Comparison of ENCODE assay signal across 2 cellular contexts in the genomic region with DNA sequence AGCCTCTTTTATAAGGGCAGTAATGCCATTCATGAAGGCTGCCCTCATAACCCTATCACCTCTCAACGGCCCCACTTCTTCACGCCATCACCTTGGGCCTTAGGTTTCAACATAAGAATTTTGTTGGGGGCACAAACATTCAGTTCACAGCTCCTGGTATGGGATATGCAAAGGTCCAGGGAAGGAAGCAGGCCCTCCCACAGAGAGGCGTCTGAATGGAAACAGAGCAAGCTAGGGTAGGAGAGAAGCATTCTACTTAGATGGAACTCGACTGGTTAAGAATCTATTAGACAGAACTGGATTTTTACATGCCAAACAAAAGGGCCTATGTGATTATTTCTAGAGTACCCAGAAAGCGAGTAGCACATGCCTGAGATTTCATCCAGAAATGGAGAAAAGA.
TF ChIP-seq lines count a peak whose summit lies in the region.

No MANE protein-coding gene starts in this region.

TF ChIP-seq in GM23338, 12 proteins besides CTCF, POLR2A, EP300 and RAD21 (continued from another document):
- TF ChIP-seq, protein P1, sequence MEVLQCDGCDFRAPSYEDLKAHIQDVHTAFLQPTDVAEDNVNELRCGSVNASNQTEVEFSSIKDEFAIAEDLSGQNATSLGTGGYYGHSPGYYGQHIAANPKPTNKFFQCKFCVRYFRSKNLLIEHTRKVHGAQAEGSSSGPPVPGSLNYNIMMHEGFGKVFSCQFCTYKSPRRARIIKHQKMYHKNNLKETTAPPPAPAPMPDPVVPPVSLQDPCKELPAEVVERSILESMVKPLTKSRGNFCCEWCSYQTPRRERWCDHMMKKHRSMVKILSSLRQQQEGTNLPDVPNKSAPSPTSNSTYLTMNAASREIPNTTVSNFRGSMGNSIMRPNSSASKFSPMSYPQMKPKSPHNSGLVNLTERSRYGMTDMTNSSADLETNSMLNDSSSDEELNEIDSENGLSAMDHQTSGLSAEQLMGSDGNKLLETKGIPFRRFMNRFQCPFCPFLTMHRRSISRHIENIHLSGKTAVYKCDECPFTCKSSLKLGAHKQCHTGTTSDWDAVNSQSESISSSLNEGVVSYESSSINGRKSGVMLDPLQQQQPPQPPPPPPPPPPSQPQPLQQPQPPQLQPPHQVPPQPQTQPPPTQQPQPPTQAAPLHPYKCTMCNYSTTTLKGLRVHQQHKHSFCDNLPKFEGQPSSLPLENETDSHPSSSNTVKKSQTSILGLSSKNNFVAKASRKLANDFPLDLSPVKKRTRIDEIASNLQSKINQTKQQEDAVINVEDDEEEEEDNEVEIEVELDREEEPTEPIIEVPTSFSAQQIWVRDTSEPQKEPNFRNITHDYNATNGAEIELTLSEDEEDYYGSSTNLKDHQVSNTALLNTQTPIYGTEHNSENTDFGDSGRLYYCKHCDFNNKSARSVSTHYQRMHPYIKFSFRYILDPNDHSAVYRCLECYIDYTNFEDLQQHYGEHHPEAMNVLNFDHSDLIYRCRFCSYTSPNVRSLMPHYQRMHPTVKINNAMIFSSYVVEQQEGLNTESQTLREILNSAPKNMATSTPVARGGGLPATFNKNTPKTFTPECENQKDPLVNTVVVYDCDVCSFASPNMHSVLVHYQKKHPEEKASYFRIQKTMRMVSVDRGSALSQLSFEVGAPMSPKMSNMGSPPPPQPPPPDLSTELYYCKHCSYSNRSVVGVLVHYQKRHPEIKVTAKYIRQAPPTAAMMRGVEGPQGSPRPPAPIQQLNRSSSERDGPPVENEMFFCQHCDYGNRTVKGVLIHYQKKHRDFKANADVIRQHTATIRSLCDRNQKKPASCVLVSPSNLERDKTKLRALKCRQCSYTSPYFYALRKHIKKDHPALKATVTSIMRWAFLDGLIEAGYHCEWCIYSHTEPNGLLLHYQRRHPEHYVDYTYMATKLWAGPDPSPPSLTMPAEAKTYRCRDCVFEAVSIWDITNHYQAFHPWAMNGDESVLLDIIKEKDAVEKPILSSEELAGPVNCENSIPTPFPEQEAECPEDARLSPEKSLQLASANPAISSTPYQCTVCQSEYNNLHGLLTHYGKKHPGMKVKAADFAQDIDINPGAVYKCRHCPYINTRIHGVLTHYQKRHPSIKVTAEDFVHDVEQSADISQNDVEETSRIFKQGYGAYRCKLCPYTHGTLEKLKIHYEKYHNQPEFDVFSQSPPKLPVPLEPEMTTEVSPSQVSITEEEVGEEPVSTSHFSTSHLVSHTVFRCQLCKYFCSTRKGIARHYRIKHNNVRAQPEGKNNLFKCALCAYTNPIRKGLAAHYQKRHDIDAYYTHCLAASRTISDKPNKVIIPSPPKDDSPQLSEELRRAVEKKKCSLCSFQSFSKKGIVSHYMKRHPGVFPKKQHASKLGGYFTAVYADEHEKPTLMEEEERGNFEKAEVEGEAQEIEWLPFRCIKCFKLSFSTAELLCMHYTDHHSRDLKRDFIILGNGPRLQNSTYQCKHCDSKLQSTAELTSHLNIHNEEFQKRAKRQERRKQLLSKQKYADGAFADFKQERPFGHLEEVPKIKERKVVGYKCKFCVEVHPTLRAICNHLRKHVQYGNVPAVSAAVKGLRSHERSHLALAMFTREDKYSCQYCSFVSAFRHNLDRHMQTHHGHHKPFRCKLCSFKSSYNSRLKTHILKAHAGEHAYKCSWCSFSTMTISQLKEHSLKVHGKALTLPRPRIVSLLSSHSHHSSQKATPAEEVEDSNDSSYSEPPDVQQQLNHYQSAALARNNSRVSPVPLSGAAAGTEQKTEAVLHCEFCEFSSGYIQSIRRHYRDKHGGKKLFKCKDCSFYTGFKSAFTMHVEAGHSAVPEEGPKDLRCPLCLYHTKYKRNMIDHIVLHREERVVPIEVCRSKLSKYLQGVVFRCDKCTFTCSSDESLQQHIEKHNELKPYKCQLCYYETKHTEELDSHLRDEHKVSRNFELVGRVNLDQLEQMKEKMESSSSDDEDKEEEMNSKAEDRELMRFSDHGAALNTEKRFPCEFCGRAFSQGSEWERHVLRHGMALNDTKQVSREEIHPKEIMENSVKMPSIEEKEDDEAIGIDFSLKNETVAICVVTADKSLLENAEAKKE (CRISPR knock-in tag; IDR thresholded peaks at IDR 0.05), result no peak
- TF ChIP-seq CREB1 (CRISPR knock-in tag; IDR thresholded peaks at IDR 0.05; ENCODE audit: low read depth), result no peak
- TF ChIP-seq STAT1 (IDR thresholded peaks at IDR 0.05; ENCODE audit: unreplicated experiment), result no peak
- TF ChIP-seq ZNF331 (CRISPR knock-in tag; IDR thresholded peaks at IDR 0.05; ENCODE audit: low read depth), result no peak
- no peak for TF ChIP-seq EZH2phosphoT487 (IDR thresholded peaks at IDR 0.05; ENCODE audit: unreplicated experiment)
- TF ChIP-seq NANOG (IDR thresholded peaks at IDR 0.05; ENCODE audit: borderline replicate concordance), result no peak
- TF ChIP-seq, protein P2, sequence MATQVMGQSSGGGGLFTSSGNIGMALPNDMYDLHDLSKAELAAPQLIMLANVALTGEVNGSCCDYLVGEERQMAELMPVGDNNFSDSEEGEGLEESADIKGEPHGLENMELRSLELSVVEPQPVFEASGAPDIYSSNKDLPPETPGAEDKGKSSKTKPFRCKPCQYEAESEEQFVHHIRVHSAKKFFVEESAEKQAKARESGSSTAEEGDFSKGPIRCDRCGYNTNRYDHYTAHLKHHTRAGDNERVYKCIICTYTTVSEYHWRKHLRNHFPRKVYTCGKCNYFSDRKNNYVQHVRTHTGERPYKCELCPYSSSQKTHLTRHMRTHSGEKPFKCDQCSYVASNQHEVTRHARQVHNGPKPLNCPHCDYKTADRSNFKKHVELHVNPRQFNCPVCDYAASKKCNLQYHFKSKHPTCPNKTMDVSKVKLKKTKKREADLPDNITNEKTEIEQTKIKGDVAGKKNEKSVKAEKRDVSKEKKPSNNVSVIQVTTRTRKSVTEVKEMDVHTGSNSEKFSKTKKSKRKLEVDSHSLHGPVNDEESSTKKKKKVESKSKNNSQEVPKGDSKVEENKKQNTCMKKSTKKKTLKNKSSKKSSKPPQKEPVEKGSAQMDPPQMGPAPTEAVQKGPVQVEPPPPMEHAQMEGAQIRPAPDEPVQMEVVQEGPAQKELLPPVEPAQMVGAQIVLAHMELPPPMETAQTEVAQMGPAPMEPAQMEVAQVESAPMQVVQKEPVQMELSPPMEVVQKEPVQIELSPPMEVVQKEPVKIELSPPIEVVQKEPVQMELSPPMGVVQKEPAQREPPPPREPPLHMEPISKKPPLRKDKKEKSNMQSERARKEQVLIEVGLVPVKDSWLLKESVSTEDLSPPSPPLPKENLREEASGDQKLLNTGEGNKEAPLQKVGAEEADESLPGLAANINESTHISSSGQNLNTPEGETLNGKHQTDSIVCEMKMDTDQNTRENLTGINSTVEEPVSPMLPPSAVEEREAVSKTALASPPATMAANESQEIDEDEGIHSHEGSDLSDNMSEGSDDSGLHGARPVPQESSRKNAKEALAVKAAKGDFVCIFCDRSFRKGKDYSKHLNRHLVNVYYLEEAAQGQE (IDR thresholded peaks at IDR 0.05; ENCODE audit: unreplicated experiment), result no peak
- TF ChIP-seq ZNF114 (CRISPR knock-in tag; IDR thresholded peaks at IDR 0.05), result no peak
- no peak for TF ChIP-seq POLR2AphosphoS5 (IDR thresholded peaks at IDR 0.05; ENCODE audit: low read depth)

TF ChIP-seq in WTC11, 78 proteins besides CTCF, POLR2A, EP300 and RAD21 (continued from another document):
- TF ChIP-seq, protein P3, sequence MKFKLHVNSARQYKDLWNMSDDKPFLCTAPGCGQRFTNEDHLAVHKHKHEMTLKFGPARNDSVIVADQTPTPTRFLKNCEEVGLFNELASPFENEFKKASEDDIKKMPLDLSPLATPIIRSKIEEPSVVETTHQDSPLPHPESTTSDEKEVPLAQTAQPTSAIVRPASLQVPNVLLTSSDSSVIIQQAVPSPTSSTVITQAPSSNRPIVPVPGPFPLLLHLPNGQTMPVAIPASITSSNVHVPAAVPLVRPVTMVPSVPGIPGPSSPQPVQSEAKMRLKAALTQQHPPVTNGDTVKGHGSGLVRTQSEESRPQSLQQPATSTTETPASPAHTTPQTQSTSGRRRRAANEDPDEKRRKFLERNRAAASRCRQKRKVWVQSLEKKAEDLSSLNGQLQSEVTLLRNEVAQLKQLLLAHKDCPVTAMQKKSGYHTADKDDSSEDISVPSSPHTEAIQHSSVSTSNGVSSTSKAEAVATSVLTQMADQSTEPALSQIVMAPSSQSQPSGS (CRISPR knock-in tag; IDR thresholded peaks at IDR 0.05; ENCODE audit: borderline replicate concordance, low read depth), result no peak
- TF ChIP-seq NR1H2 (CRISPR knock-in tag; IDR thresholded peaks at IDR 0.05), result no peak
- no peak for TF ChIP-seq SMAD3 (CRISPR knock-in tag; IDR thresholded peaks at IDR 0.05; ENCODE audit: borderline replicate concordance)
- no peak for TF ChIP-seq EMX1 (CRISPR knock-in tag; IDR thresholded peaks at IDR 0.05)
- TF ChIP-seq, protein P4, sequence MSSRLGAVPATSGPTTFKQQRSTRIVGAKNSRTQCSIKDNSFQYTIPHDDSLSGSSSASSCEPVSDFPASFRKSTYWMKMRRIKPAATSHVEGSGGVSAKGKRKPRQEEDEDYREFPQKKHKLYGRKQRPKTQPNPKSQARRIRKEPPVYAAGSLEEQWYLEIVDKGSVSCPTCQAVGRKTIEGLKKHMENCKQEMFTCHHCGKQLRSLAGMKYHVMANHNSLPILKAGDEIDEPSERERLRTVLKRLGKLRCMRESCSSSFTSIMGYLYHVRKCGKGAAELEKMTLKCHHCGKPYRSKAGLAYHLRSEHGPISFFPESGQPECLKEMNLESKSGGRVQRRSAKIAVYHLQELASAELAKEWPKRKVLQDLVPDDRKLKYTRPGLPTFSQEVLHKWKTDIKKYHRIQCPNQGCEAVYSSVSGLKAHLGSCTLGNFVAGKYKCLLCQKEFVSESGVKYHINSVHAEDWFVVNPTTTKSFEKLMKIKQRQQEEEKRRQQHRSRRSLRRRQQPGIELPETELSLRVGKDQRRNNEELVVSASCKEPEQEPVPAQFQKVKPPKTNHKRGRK (CRISPR knock-in tag; IDR thresholded peaks at IDR 0.05; ENCODE audit: borderline replicate concordance), result no peak
- TF ChIP-seq ZNF423 (CRISPR knock-in tag; IDR thresholded peaks at IDR 0.05), result no peak
- no peak for TF ChIP-seq GTF2I (CRISPR knock-in tag; conservative IDR thresholded peaks at IDR 0.05)
- TF ChIP-seq TP53 (CRISPR knock-in tag; IDR thresholded peaks at IDR 0.05), result no peak
- no peak for TF ChIP-seq PRRX2 (CRISPR knock-in tag; IDR thresholded peaks at IDR 0.05)
- TF ChIP-seq, protein P5, sequence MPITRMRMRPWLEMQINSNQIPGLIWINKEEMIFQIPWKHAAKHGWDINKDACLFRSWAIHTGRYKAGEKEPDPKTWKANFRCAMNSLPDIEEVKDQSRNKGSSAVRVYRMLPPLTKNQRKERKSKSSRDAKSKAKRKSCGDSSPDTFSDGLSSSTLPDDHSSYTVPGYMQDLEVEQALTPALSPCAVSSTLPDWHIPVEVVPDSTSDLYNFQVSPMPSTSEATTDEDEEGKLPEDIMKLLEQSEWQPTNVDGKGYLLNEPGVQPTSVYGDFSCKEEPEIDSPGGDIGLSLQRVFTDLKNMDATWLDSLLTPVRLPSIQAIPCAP (CRISPR knock-in tag; IDR thresholded peaks at IDR 0.05), result no peak
- TF ChIP-seq RELA (CRISPR knock-in tag; IDR thresholded peaks at IDR 0.05; ENCODE audit: borderline replicate concordance), result no peak
- TF ChIP-seq JAZF1 (CRISPR knock-in tag; IDR thresholded peaks at IDR 0.05), result no peak
- TF ChIP-seq ZNF138 (CRISPR knock-in tag; conservative IDR thresholded peaks at IDR 0.05), result no peak
- TF ChIP-seq, protein P6, sequence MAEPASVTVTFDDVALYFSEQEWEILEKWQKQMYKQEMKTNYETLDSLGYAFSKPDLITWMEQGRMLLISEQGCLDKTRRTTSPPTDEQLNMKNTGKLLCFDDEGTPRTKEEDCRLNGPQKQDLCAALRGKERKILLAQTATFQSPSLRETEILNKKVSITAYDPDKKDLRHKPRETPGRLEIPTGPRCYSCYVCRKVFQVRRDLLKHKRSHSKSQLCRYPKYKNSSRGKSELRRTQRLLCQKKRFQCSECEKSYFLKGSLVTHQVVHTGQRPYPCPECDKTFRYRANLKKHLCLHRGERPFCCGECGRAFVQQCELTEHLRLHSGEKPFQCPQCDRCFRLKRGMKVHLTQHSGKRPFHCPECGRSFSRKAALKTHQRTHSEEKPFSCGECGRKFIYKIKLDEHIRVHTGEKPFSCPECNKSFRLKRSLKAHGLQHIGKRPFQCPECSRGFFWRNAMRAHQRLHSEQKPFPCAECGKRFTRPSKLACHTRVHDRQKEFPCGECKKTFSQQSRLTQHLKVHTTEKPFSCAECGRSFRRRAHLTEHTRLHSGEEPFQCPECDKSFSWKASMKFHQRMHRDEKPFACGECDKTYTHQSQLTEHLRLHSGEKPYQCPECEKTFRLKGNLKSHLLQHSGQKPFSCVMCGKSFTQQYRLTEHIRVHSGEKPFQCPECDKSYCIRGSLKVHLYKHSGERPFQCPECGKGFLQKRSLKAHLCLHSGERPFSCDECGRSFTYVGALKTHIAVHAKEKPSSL (CRISPR knock-in tag; conservative IDR thresholded peaks at IDR 0.05), result no peak
- no peak for TF ChIP-seq NR3C1 (CRISPR knock-in tag; conservative IDR thresholded peaks at IDR 0.05; ENCODE audit: low read depth)
